In genomic region chr7:111560773-111561658, GRCh38 we compare ENCODE assay signal across 8 cellular contexts. TPM values are rescaled to one million over a fixed set of nuclear protein-coding genes. Genes with fewer than 3 reads are reported as not detected.
A peak's percentile ranks its signal among the peaks of the same experiment; 100 is the strongest.
DNase-seq lines count a peak whose midpoint lies in the region; ATAC-seq and TF ChIP-seq lines count a peak whose summit lies in the region.

No MANE protein-coding gene starts in this region.

- peaks cover 0 to 8% of the 10 kb centered on the region in 2 donors for H3K36me3 ChIP-seq in ascending aorta
- no peaks in the 10 kb centered on the region for H3K36me3 ChIP-seq in kidney epithelial cell (ENCODE audit: control insufficient read depth, insufficient read depth, low read length)

- intact Hi-C loops in ascending aorta (cut with DNase I): loop anchor here (2.0 to 10.0 kb wide), 4 partner anchors 28 to 924 kb away; partner anchors contain the start of genes DOCK4, LSMEM1 and ZNF277

- no peaks in the 10 kb centered on the region for H3K4me1 ChIP-seq in ascending aorta

- in situ Hi-C loops in Caki2 (cut with HindIII; ENCODE audit: low pct_unique_long_range_greater_than_20kb, low sequenced_read_pairs): no loop called here

- H3K27ac Mint-ChIP-seq in IgD-negative memory B cell: peak overlapping the region; percentile 16 to 97 (median 87)

- H3K27me3 ChIP-seq in ascending aorta (no peaks in the 10 kb centered on the region), kidney epithelial cell (ENCODE audit: control insufficient read depth, insufficient read depth, low read length) (no peaks in the 10 kb centered on the region)

- peak overlapping the region; percentile 78 to 88 for H3K27ac ChIP-seq in ascending aorta
- peak overlapping the region; percentile 64 for H3K27ac ChIP-seq in substantia nigra (ENCODE audit: low read depth, low read length, poor library complexity, severe bottlenecking)

- peaks cover 13% of the 10 kb centered on the region for H3K36me3 Mint-ChIP-seq in IgD-negative memory B cell

- ATAC-seq in HG02678 (IDR thresholded peaks at IDR 0.05; ENCODE audit: unreplicated experiment): no peak

- H3K4me3 Mint-ChIP-seq in IgD-negative memory B cell: peak overlapping the region; percentile 88 to 97 (median 96)

- no peaks in the 10 kb centered on the region for H3K9me3 Mint-ChIP-seq in IgD-negative memory B cell

- H3K9me3 ChIP-seq in ascending aorta: no peaks in the 10 kb centered on the region

- H3K4me3 ChIP-seq in ascending aorta (peak overlapping the region; percentile 81 to 88), kidney epithelial cell (ENCODE audit: low read depth, low read length) (peak overlapping the region; percentile 94)

- DNase-seq in Caki2 (ENCODE audit: low read depth): peak; percentile 32
- no peak for DNase-seq in ascending aorta (ENCODE audit: low spot score in 2 of 2)
- peak; percentile 31 for DNase-seq in kidney epithelial cell (ENCODE audit: low read depth)
- DNase-seq in substantia nigra (lab: John Stamatoyannopoulos, UW): peak in 1 of 49 donors; percentile 34
- DNase-seq in HuH-7.5 (ENCODE audit: low spot score): no peak
- DNase-seq in epidermal melanocyte (ENCODE audit: insufficient read length, low spot score): no peak

- no peak for TF ChIP-seq CTCF in ascending aorta (IDR thresholded peaks at IDR 0.05)
- no peak for TF ChIP-seq CTCF in kidney epithelial cell (IDR thresholded peaks at IDR 0.05; ENCODE audit: insufficient read depth, low read length, poor library complexity, severe bottlenecking)

- peaks cover 23 to 34% (median 30%) of the 10 kb centered on the region in 3 donors for H3K4me1 Mint-ChIP-seq in IgD-negative memory B cell

- peaks cover 2% of the 10 kb centered on the region for H3K27me3 Mint-ChIP-seq in IgD-negative memory B cell

RNA-seq across cellular contexts. Expression of gene IMMP2L, which starts 1.3 kb away (rescaled TPM):
- total RNA-seq in Caki2 (2014; rRNA removed; shearing (Covaris generic); ENCODE audit: low replicate concordance): 42.4 and 226 TPM in 2 replicates
- polyA plus RNA-seq in IgD-negative memory B cell: 23.2 TPM
- total RNA-seq in ascending aorta (143 TPM), kidney epithelial cell (9.8 and 30.8 TPM in 2 replicates)

Comparison
In these comparisons a context has a peak if more than half of its experiments do, and no peak if none do; other contexts are left out.
1. DNase-seq: peak in Caki2 (single experiment) and kidney epithelial cell (single experiment); none in ascending aorta (0 of 2), HuH-7.5 (single experiment) and epidermal melanocyte (single experiment).